19 cellular contexts compared by ENCODE assay signal in genomic region chr13:40688781-40689180, GRCh38. TPM values are rescaled to one million over a fixed set of nuclear protein-coding genes. Genes with fewer than 3 reads are reported as not detected.
A peak's percentile ranks its signal among the peaks of the same experiment; 100 is the strongest.
DNase-seq lines count a peak whose midpoint lies in the region; ATAC-seq and TF ChIP-seq lines count a peak whose summit lies in the region.
"Had no signal": no experiment of that assay in that cellular context is flagged by ENCODE, and none has a peak within 500 bp of the region (broad histone marks: within the 10 kb centered on the region; RNA-seq: fewer than 3 reads in every experiment).

No MANE protein-coding gene starts in this region.

- no peak for DNase-seq in GM23338 (ENCODE audit: low spot score)
- no peak for DNase-seq in OCI-LY7 (ENCODE audit: low spot score)
- peak; percentile 18 for DNase-seq in chondrocyte (ENCODE audit: low spot score)
- no peak for DNase-seq in cerebellum (ENCODE audit: low spot score)
- no peak for DNase-seq in A172 (ENCODE audit: low spot score)
- no peak for DNase-seq in NOMO-1 treated with dmso at 0.1 percent for 144 hours (lab: John Stamatoyannopoulos, UW; ENCODE audit: unreplicated experiment)
- no peak for DNase-seq in stimulated activated naive B cell treated with anti-CD40 and anti-IgM and Interleukin-4, amounts not matched to agents 10 μg/mL and 1 μg/mL and 100 μg/mL, for 72 hours
- DNase-seq: 8988T; AML-193; Caco-2; Calu3; CD4-positive, alpha-beta T cell; CD8-positive, alpha-beta T cell; DND-41; GF-D8 had no signal

- peaks cover 7% of the 10 kb centered on the region; the same call in 1 of the 2 replicates for H3K9me3 ChIP-seq in OCI-LY7 (ENCODE audit: low read length)
- H3K9me3 ChIP-seq: A549; BLaER1 treated with 17β-estradiol and CSF1 and Interleukin-3, amounts not matched to agents 10 nM and 100 nM had no signal

- CTCF ChIA-PET in OCI-LY7 (lab: Charles Lee; ENCODE audit: unreplicated experiment), result no interaction called here

- H3K27me3 ChIP-seq in GM23338 (ENCODE audit: insufficient read depth), result no peaks in the 10 kb centered on the region
- H3K27me3 ChIP-seq: BLaER1 treated with 17β-estradiol and CSF1 and Interleukin-3, amounts not matched to agents 10 nM and 100 nM had no signal

- no peak overlapping the region for H3K27ac Mint-ChIP-seq in GM23338
- no peak overlapping the region for H3K27ac Mint-ChIP-seq in chondrocyte (ENCODE audit: unreplicated experiment)
- no peak overlapping the region for H3K27ac Mint-ChIP-seq in stimulated activated naive B cell treated with anti-CD40 and anti-IgM and Interleukin-4, amounts not matched to agents 10 μg/mL and 1 μg/mL and 100 μg/mL, for 72 hours
- H3K27ac Mint-ChIP-seq: B cell; CD4-positive, alpha-beta T cell; CD8-positive, alpha-beta T cell had no signal

- H3F3A ChIP-seq in GM23338 (replicated peaks; ENCODE audit: low read depth), result no peaks in the 10 kb centered on the region

- no peak for ATAC-seq in GM23338
- no peak for ATAC-seq in stimulated activated naive B cell treated with anti-CD40 and anti-IgM and Interleukin-4, amounts not matched to agents 10 μg/mL and 1 μg/mL and 100 μg/mL, for 72 hours (replicated peaks)
- ATAC-seq: A549; CD8-positive, alpha-beta T cell had no signal

- no peaks in the 10 kb centered on the region for H4K20me1 ChIP-seq in GM23338 (replicated peaks; ENCODE audit: insufficient read depth)
- no peaks in the 10 kb centered on the region for H4K20me1 ChIP-seq in OCI-LY7 (ENCODE audit: insufficient read depth, low read length)
- H4K20me1 ChIP-seq: BLaER1 treated with 17β-estradiol and CSF1 and Interleukin-3, amounts not matched to agents 10 nM and 100 nM had no signal

- H3K4me3 ChIP-seq in GM23338 (no peak overlapping the region), OCI-LY7 (ENCODE audit: low read depth, low read length, poor library complexity, severe bottlenecking) (no peak overlapping the region)
- H3K4me3 ChIP-seq: A549; BLaER1 treated with 17β-estradiol and CSF1 and Interleukin-3, amounts not matched to agents 10 nM and 100 nM had no signal

- H3K4me2 ChIP-seq in GM23338 (no peak overlapping the region), OCI-LY7 (ENCODE audit: low read length) (0 out of 2 replicates have a peak overlapping the region, but pooled peaks have one; percentile 0)
- H3K4me2 ChIP-seq: A549; BLaER1 treated with 17β-estradiol and CSF1 and Interleukin-3, amounts not matched to agents 10 nM and 100 nM had no signal

- no peaks in the 10 kb centered on the region; the same call in 1 of the 2 replicates for H3K4me1 ChIP-seq in GM23338 (ENCODE audit: insufficient read depth)
- peaks cover 30% of the 10 kb centered on the region for H3K4me1 ChIP-seq in OCI-LY7 (ENCODE audit: insufficient read depth, low read length, poor library complexity, severe bottlenecking)
- H3K4me1 ChIP-seq: A549; BLaER1 treated with 17β-estradiol and CSF1 and Interleukin-3, amounts not matched to agents 10 nM and 100 nM; Caco-2 had no signal

- intact Hi-C loops in OCI-LY7 (cut with micrococcal nuclease; ENCODE audit: unreplicated experiment), result no loop called here

- BruUV-seq in OCI-LY7 (replicated peaks; lab: Mats Ljungman, UMichigan), result no TSS peak

- H2AFZ ChIP-seq in GM23338, result peak overlapping the region; percentile 66; the same call in 1 of the 2 replicates
- peak overlapping the region; percentile 49; the same call in 1 of the 2 replicates for H2AFZ ChIP-seq in OCI-LY7 (ENCODE audit: low read length)

- H3K9me3 Mint-ChIP-seq in GM23338 (no peaks in the 10 kb centered on the region), chondrocyte (ENCODE audit: low read depth) (peaks cover 3% of the 10 kb centered on the region)
- no peaks in the 10 kb centered on the region for H3K9me3 Mint-ChIP-seq in stimulated activated naive B cell treated with anti-CD40 and anti-IgM and Interleukin-4, amounts not matched to agents 10 μg/mL and 1 μg/mL and 100 μg/mL, for 72 hours
- H3K9me3 Mint-ChIP-seq: CD4-positive, alpha-beta T cell; CD8-positive, alpha-beta T cell had no signal

- POLR2A ChIA-PET in OCI-LY7 (lab: Charles Lee), result interaction anchor here (0.6 to 3.0 kb wide), 5 partner anchors 12 to 257 kb away, joined by 3 to 8 read pairs (median 5); no protein-coding TSS in a partner anchor

- H3K36me3 Mint-ChIP-seq in GM23338 (ENCODE audit: low read depth) (no peaks in the 10 kb centered on the region), chondrocyte (ENCODE audit: low read depth) (no peaks in the 10 kb centered on the region)
- peaks cover 0 to 1% of the 10 kb centered on the region in 2 donors for H3K36me3 Mint-ChIP-seq in stimulated activated naive B cell treated with anti-CD40 and anti-IgM and Interleukin-4, amounts not matched to agents 10 μg/mL and 1 μg/mL and 100 μg/mL, for 72 hours
- H3K36me3 Mint-ChIP-seq: CD8-positive, alpha-beta T cell had no signal

- no peaks in the 10 kb centered on the region for H3K36me3 ChIP-seq in GM23338 (ENCODE audit: insufficient read depth)
- H3K36me3 ChIP-seq in OCI-LY7 (ENCODE audit: insufficient read depth, low read length), result no peaks in the 10 kb centered on the region; the same call in 1 of the 2 replicates
- H3K36me3 ChIP-seq: BLaER1 treated with 17β-estradiol and CSF1 and Interleukin-3, amounts not matched to agents 10 nM and 100 nM had no signal

- H3K79me2 ChIP-seq in GM23338 (replicated peaks; ENCODE audit: insufficient read depth), result no peaks in the 10 kb centered on the region
- no peaks in the 10 kb centered on the region for H3K79me2 ChIP-seq in OCI-LY7 (ENCODE audit: insufficient read depth, low read depth, low read length)

- H3K27me3 Mint-ChIP-seq in GM23338 (ENCODE audit: insufficient read depth, low read depth, poor library complexity), result peaks cover 1% of the 10 kb centered on the region
- no peaks in the 10 kb centered on the region for H3K27me3 Mint-ChIP-seq in chondrocyte (ENCODE audit: low read depth)
- no peaks in the 10 kb centered on the region for H3K27me3 Mint-ChIP-seq in stimulated activated naive B cell treated with anti-CD40 and anti-IgM and Interleukin-4, amounts not matched to agents 10 μg/mL and 1 μg/mL and 100 μg/mL, for 72 hours
- H3K27me3 Mint-ChIP-seq: B cell; CD4-positive, alpha-beta T cell had no signal

- TF ChIP-seq CTCF in GM23338 (conservative IDR thresholded peaks at IDR 0.05; ENCODE audit: low read depth in 2 of 2), result no peak
- 0 out of 2 replicates have a peak, but pooled peaks have one; percentile 24 for TF ChIP-seq CTCF in OCI-LY7 (conservative IDR thresholded peaks at IDR 0.05; ENCODE audit: low read length)
- no peak for TF ChIP-seq CTCF in chondrocyte (IDR thresholded peaks at IDR 0.05)

- H3K4me1 Mint-ChIP-seq in GM23338 (no peaks in the 10 kb centered on the region), chondrocyte (ENCODE audit: low read depth) (peaks cover 4% of the 10 kb centered on the region)
- H3K4me1 Mint-ChIP-seq in stimulated activated naive B cell treated with anti-CD40 and anti-IgM and Interleukin-4, amounts not matched to agents 10 μg/mL and 1 μg/mL and 100 μg/mL, for 72 hours, result peaks cover 0 to 4% of the 10 kb centered on the region in 2 donors

- H3K9me2 ChIP-seq in GM23338 (ENCODE audit: insufficient read depth), result no peaks in the 10 kb centered on the region
- H3K9me2 ChIP-seq in OCI-LY7 (ENCODE audit: insufficient read depth, low read length), result no peaks in the 10 kb centered on the region

- H3K27ac ChIP-seq in GM23338 (ENCODE audit: low read depth) (no peak overlapping the region), OCI-LY7 (ENCODE audit: low read depth, low read length, poor library complexity, severe bottlenecking) (no peak overlapping the region)
- H3K27ac ChIP-seq: A549; BLaER1 treated with 17β-estradiol and CSF1 and Interleukin-3, amounts not matched to agents 10 nM and 100 nM; C4-2B had no signal

- no peak overlapping the region for H3K4me3 Mint-ChIP-seq in GM23338
- no peak overlapping the region for H3K4me3 Mint-ChIP-seq in chondrocyte (ENCODE audit: unreplicated experiment)
- H3K4me3 Mint-ChIP-seq in stimulated activated naive B cell treated with anti-CD40 and anti-IgM and Interleukin-4, amounts not matched to agents 10 μg/mL and 1 μg/mL and 100 μg/mL, for 72 hours, result no peak overlapping the region
- H3K4me3 Mint-ChIP-seq: B cell; CD4-positive, alpha-beta T cell; CD8-positive, alpha-beta T cell had no signal

TF ChIP-seq in GM23338, 12 proteins besides CTCF, POLR2A, EP300 and RAD21 (continues in another document):
- TF ChIP-seq EZH2phosphoT487 (IDR thresholded peaks at IDR 0.05; ENCODE audit: unreplicated experiment) (no peak), ETS1 (IDR thresholded peaks at IDR 0.05) (no peak), ZNF114 (CRISPR knock-in tag; IDR thresholded peaks at IDR 0.05) (no peak), JUNB (IDR thresholded peaks at IDR 0.05; ENCODE audit: unreplicated experiment) (no peak), POLR2AphosphoS5 (IDR thresholded peaks at IDR 0.05; ENCODE audit: low read depth) (no peak), ZNF331 (CRISPR knock-in tag; IDR thresholded peaks at IDR 0.05; ENCODE audit: low read depth) (no peak), CREB1 (CRISPR knock-in tag; IDR thresholded peaks at IDR 0.05; ENCODE audit: low read depth) (no peak)

RNA-seq across cellular contexts. Expression of gene FOXO1, which starts 22.3 kb away (rescaled TPM):
- 66.2 and 68.0 TPM in 2 replicates for total RNA-seq in GM23338 (2014; rRNA removed; shearing (Covaris generic))
- polyA plus RNA-seq in GM23338 (2016; fragmentation: Nextera tagmentation; extraction: Ambion mirVana), result 32.1 and 32.4 TPM in 2 replicates
- total RNA-seq in OCI-LY7 (2014; rRNA removed; shearing (Covaris generic)), result 24.0 and 29.2 TPM in 2 replicates
- 42.1 and 46.5 TPM in 2 replicates for total RNA-seq in OCI-LY7 (2022)
- total RNA-seq in chondrocyte, result 8.9 to 17.7 TPM (median 9.7 TPM) in 3 replicates
- 5.7 TPM for total RNA-seq in cerebellum
- 1.1 and 2.3 TPM in 2 replicates for total RNA-seq in A172 (2014; rRNA removed; shearing (Covaris generic))
